In the genomic region with DNA sequence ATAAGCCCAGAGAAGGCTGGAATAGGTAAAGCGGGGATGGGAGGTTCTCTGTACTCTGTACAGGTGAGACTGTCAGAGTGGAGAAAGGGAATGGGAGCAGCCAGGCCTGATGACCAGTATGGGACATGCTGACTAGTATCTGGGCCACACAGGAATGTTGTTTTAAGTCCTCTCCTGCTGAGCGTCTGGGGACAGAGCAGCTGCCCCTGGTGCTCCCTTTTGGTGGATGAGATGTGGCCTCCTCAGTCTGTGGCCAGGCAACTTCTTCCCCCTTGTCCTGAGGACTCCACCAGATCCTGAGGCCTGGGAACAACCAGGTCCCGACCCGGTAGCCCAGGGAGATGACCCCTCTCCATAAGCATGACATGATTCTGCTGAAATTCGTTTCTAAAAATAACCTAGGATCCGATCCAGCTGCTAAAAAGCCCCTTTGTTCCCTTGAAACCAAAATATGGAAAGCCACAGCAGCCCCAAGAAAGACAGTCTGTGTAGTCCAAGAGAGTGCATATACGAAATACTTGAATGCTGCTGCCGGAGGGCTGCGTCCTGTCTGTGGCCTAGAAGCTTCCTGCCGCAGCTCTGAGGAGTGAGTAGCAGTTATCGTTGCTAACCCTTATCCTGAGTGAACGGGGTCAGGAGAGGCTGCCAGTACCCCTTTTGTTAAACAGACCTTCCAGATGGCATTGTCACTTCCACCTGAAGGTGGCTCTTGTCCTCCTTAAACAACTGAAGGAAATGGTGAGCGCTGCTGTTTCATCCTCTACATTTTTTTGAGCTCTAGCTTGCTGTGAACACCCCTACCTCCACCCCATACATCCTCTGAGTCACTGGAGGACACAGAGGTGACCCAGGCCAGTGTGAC, we compare ENCODE assay signal across 8 cellular contexts. TPM values are rescaled to one million over a fixed set of nuclear protein-coding genes. Genes with fewer than 3 reads are reported as not detected.
DNase-seq lines count a peak whose midpoint lies in the region; ATAC-seq and TF ChIP-seq lines count a peak whose summit lies in the region.

No MANE protein-coding gene starts in this region.

- no peak overlapping the region for H3K4me3 ChIP-seq in DOHH2 (ENCODE audit: low read length)
- H3K4me3 ChIP-seq in WI38 (ENCODE audit: low read depth, low read length), result 0 out of 2 replicates have a peak overlapping the region, but pooled peaks have one; percentile 18
- no peak overlapping the region for H3K4me3 ChIP-seq in liver (ENCODE audit: low read depth in 1 of 3, low read length in 3 of 3)

- ATAC-seq in GM19351 (IDR thresholded peaks at IDR 0.05; ENCODE audit: unreplicated experiment), result no peak

- H3K27me3 ChIP-seq in DOHH2 (ENCODE audit: control insufficient read depth, low read length) (peaks cover 5% of the 10 kb centered on the region; the same call in 1 of the 2 replicates), liver (ENCODE audit: control insufficient read depth in 4 of 4, insufficient read depth in 4 of 4, low read length in 3 of 4) (no peaks in the 10 kb centered on the region)

- peak; percentile 96 for DNase-seq in KBM-7
- DNase-seq in central memory CD4-positive, alpha-beta T cell, result peak; percentile 90
- DNase-seq in stimulated activated CD4-positive, alpha-beta T cell treated with anti-CD3 and anti-CD28 coated beads, TNF-alpha, amount 100 ng/mL, for 24 hours (ENCODE audit: low read depth in 3 of 3), result peak in 2 of 3 experiments; percentile 38 to 46
- DNase-seq in NCI-H146 (lab: John Stamatoyannopoulos, UW), result no peak

- peaks cover 20% of the 10 kb centered on the region for H3K4me1 ChIP-seq in DOHH2 (ENCODE audit: control insufficient read depth, low read length)
- H3K4me1 ChIP-seq in liver (ENCODE audit: control insufficient read depth in 4 of 4, insufficient read depth in 4 of 4, low read length in 3 of 4), result peaks cover 0 to 14% (median under 1%) of the 10 kb centered on the region in 4 donors

- H3K4me2 ChIP-seq in DOHH2 (ENCODE audit: low read length), result peak overlapping the region; percentile 10; the same call in 1 of the 2 replicates

- in situ Hi-C loops in KBM-7 (cut with MboI; ENCODE audit: low pct_unique_long_range_greater_than_20kb, low sequenced_read_pairs), result no loop called here

- H3K36me3 ChIP-seq in DOHH2 (ENCODE audit: control insufficient read depth, low read length), result no peaks in the 10 kb centered on the region
- H3K36me3 ChIP-seq in liver (ENCODE audit: control insufficient read depth in 4 of 4, insufficient read depth in 3 of 4, low read depth in 1 of 4, low read length in 3 of 4), result no peaks in the 10 kb centered on the region

- no peaks in the 10 kb centered on the region for H3K9me2 ChIP-seq in DOHH2 (replicated peaks; ENCODE audit: control insufficient read depth, low read length)

- no peaks in the 10 kb centered on the region for H3K79me2 ChIP-seq in DOHH2 (ENCODE audit: control insufficient read depth, low read length)

- WGBS in liver, result 68% methylated on average over 13 of the region's 13 CpGs

- H4K20me1 ChIP-seq in DOHH2 (ENCODE audit: control insufficient read depth, insufficient read depth, low read depth, low read length), result no peaks in the 10 kb centered on the region

- no peaks in the 10 kb centered on the region for H3K9me3 ChIP-seq in DOHH2 (ENCODE audit: control insufficient read depth, insufficient read depth, low read length)
- no peaks in the 10 kb centered on the region for H3K9me3 ChIP-seq in liver (ENCODE audit: control insufficient read depth in 4 of 4, low read length in 3 of 4)

- H3F3A ChIP-seq in DOHH2 (ENCODE audit: control insufficient read depth, insufficient read depth), result no peaks in the 10 kb centered on the region

- no peak for TF ChIP-seq CTCF in DOHH2 (IDR thresholded peaks at IDR 0.05; ENCODE audit: low read depth, low read length, poor library complexity, severe bottlenecking)
- no peak for TF ChIP-seq CTCF in WI38 (IDR thresholded peaks at IDR 0.05; ENCODE audit: low read depth, low read length)
- TF ChIP-seq CTCF in liver (IDR thresholded peaks at IDR 0.05; ENCODE audit: low read depth, low read length, missing input control), result peak; percentile 7

- H3K27ac ChIP-seq in DOHH2 (ENCODE audit: low read depth, low read length) (no peak overlapping the region), liver (ENCODE audit: low read depth in 1 of 2, low read length in 2 of 2) (peak overlapping the region; percentile 68 to 69)

- H3K9ac ChIP-seq in liver (ENCODE audit: low read depth in 1 of 2, low read length in 2 of 2), result no peak overlapping the region

- TF ChIP-seq RAD21 in liver (IDR thresholded peaks at IDR 0.05), result peak in 1 of 2 donors; percentile 18

TF ChIP-seq in liver, 16 proteins besides CTCF, POLR2A, EP300 and RAD21:
- TF ChIP-seq, protein P1, sequence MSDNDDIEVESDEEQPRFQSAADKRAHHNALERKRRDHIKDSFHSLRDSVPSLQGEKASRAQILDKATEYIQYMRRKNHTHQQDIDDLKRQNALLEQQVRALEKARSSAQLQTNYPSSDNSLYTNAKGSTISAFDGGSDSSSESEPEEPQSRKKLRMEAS (IDR thresholded peaks at IDR 0.05), result no peak
- TF ChIP-seq SP1 (IDR thresholded peaks at IDR 0.05) (peak; percentile 11), JUND (IDR thresholded peaks at IDR 0.05) (peak; percentile 66 to 74), TAF1 (conservative IDR thresholded peaks at IDR 0.05) (no peak), NR2F2 (IDR thresholded peaks at IDR 0.05) (peak; percentile 83), HNF4A (conservative IDR thresholded peaks at IDR 0.05) (no peak), RXRA (IDR thresholded peaks at IDR 0.05) (peak; percentile 9 to 17), FOXA2 (IDR thresholded peaks at IDR 0.05) (no peak), FOXA1 (IDR thresholded peaks at IDR 0.05) (no peak)
- TF ChIP-seq, protein P2, sequence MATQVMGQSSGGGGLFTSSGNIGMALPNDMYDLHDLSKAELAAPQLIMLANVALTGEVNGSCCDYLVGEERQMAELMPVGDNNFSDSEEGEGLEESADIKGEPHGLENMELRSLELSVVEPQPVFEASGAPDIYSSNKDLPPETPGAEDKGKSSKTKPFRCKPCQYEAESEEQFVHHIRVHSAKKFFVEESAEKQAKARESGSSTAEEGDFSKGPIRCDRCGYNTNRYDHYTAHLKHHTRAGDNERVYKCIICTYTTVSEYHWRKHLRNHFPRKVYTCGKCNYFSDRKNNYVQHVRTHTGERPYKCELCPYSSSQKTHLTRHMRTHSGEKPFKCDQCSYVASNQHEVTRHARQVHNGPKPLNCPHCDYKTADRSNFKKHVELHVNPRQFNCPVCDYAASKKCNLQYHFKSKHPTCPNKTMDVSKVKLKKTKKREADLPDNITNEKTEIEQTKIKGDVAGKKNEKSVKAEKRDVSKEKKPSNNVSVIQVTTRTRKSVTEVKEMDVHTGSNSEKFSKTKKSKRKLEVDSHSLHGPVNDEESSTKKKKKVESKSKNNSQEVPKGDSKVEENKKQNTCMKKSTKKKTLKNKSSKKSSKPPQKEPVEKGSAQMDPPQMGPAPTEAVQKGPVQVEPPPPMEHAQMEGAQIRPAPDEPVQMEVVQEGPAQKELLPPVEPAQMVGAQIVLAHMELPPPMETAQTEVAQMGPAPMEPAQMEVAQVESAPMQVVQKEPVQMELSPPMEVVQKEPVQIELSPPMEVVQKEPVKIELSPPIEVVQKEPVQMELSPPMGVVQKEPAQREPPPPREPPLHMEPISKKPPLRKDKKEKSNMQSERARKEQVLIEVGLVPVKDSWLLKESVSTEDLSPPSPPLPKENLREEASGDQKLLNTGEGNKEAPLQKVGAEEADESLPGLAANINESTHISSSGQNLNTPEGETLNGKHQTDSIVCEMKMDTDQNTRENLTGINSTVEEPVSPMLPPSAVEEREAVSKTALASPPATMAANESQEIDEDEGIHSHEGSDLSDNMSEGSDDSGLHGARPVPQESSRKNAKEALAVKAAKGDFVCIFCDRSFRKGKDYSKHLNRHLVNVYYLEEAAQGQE (IDR thresholded peaks at IDR 0.05), result no peak

RNA-seq across cellular contexts. Expression of a gene that starts 47.1 kb away (rescaled TPM):
- 10 to 100 TPM; 38.6 to 43.6 TPM for total RNA-seq in liver
- 10 to 100 TPM in 1 of 2 donors, 1 to 10 TPM in 1; 9.6 to 30.6 TPM for polyA plus RNA-seq in liver
